Comparison of ENCODE assay signal across 20 cellular contexts in genomic region chr7:42240416-42240815, GRCh38.
"Had no signal": no experiment of that assay in that cellular context is flagged by ENCODE, and none has a peak within 500 bp of the region (broad histone marks: within the 10 kb centered on the region; RNA-seq: fewer than 3 reads in every experiment).

No MANE protein-coding gene starts in this region.

- H3K9me3 Mint-ChIP-seq: natural killer cell; stimulated activated memory B cell treated with anti-CD40 and anti-IgM and Interleukin-4, amounts not matched to agents 10 μg/mL and 1 μg/mL and 100 μg/mL, for 72 hours; stimulated activated naive CD8-positive, alpha-beta T cell treated with anti-CD3 and anti-CD28 coated beads, Interleukin-15, Interleukin-2, amounts not matched to agents 100 ng/mL and 50 ng/mL, for 24 hours had no signal

- DNase-seq: colonic mucosa; dermis blood vessel endothelial cell; esophagus squamous epithelium; gastrocnemius medialis; heart right ventricle; hypothalamus; kidney glomerular epithelial cell; mucosa of descending colon; natural killer cell; posterior cingulate gyrus; spleen; stimulated activated CD4-positive, alpha-beta T cell treated with anti-CD3 and anti-CD28 coated beads, Interleukin-15, amount 100 ng/mL, for 24 hours; stimulated activated CD4-positive, alpha-beta T cell treated with anti-CD3 and anti-CD28 coated beads, Interleukin-1b, Interleukin-23, amount 100 ng/mL, for 48 hours; stimulated activated CD4-positive, alpha-beta T cell treated with anti-CD3 and anti-CD28 coated beads, Interleukin-4, amount 100 ng/mL, for 24 hours; transverse colon had no signal

- H3K4me3 ChIP-seq: colonic mucosa, esophagus squamous epithelium, gastrocnemius medialis, heart right ventricle, mucosa of descending colon, spleen, thoracic aorta, transverse colon had no signal

- H3K9me3 ChIP-seq: colonic mucosa, esophagus squamous epithelium, gastrocnemius medialis, heart right ventricle, mucosa of descending colon, neutrophil, spleen, thoracic aorta, transverse colon had no signal

- H3K36me3 ChIP-seq: colonic mucosa, esophagus squamous epithelium, gastrocnemius medialis, heart right ventricle, neutrophil, spleen, thoracic aorta, transverse colon had no signal

- H3K4me3 Mint-ChIP-seq: natural killer cell; stimulated activated memory B cell treated with anti-CD40 and anti-IgM and Interleukin-4, amounts not matched to agents 10 μg/mL and 1 μg/mL and 100 μg/mL, for 72 hours; stimulated activated naive CD8-positive, alpha-beta T cell treated with anti-CD3 and anti-CD28 coated beads, Interleukin-15, Interleukin-2, amounts not matched to agents 100 ng/mL and 50 ng/mL, for 24 hours had no signal

- H3K4me1 ChIP-seq: colonic mucosa had no signal

- H3K27ac ChIP-seq: colonic mucosa, gastrocnemius medialis, heart right ventricle, neutrophil, spleen, thoracic aorta, transverse colon had no signal

- H3K27ac Mint-ChIP-seq: natural killer cell; stimulated activated memory B cell treated with anti-CD40 and anti-IgM and Interleukin-4, amounts not matched to agents 10 μg/mL and 1 μg/mL and 100 μg/mL, for 72 hours; stimulated activated naive CD8-positive, alpha-beta T cell treated with anti-CD3 and anti-CD28 coated beads, Interleukin-15, Interleukin-2, amounts not matched to agents 100 ng/mL and 50 ng/mL, for 24 hours had no signal

- H3K36me3 Mint-ChIP-seq: natural killer cell had no signal

- ATAC-seq: gastrocnemius medialis; heart right ventricle; mucosa of descending colon; natural killer cell; sciatic nerve; stimulated activated memory B cell treated with anti-CD40 and anti-IgM and Interleukin-4, amounts not matched to agents 10 μg/mL and 1 μg/mL and 100 μg/mL, for 72 hours had no signal
